ENCODE assay signal across 20 cellular contexts in the genomic region with DNA sequence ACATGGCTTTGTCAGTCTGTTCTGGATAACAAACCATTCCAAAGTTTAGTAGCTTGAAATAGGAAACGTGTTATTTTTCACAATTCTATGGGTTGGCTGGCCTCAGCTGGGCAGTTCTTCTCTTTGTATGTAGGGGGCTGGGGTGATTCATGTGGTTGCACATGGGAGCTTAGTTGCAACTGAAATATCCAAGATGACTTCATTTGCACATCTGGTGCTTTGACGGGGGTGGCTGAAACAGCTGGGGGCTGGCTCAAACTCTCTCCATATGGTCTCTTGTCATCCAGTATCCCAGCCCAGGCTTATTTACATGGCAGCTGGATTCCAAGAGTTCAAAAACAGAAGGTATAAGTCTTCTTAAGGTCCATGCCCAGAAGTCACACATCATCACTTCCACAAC. TPM values are rescaled to one million over a fixed set of nuclear protein-coding genes. Genes with fewer than 3 reads are reported as not detected.
A peak's percentile ranks its signal among the peaks of the same experiment; 100 is the strongest.
DNase-seq lines count a peak whose midpoint lies in the region; ATAC-seq and TF ChIP-seq lines count a peak whose summit lies in the region.
"Had no signal": no experiment of that assay in that cellular context is flagged by ENCODE, and none has a peak within 500 bp of the region (broad histone marks: within the 10 kb centered on the region; RNA-seq: fewer than 3 reads in every experiment).

No MANE protein-coding gene starts in this region.

- intact Hi-C loops in IMR-90 (cut with micrococcal nuclease) (no loop called here), left ventricle myocardium inferior (cut with micrococcal nuclease) (no loop called here), posterior vena cava (cut with DNase I) (no loop called here)
- intact Hi-C loops in activated T-helper 1 cell treated with anti-CD3 and anti-CD28 coated beads, Interleukin-12 subunit alpha, Interleukin-12 subunit beta, Interleukin-2, Interleukin-4 antibody, amounts not matched to agents 30 ng/mL and 10 ng/mL and 1 ng/mL, durations not matched to agents 14 hours and 24 hours and 36 hours (cut with micrococcal nuclease) = no loop called here

- dilution Hi-C loops in IMR-90 (cut with HindIII; ENCODE audit: low sequenced_read_pairs, unreplicated experiment) = no loop called here

- H3K56ac ChIP-seq in IMR-90 (ENCODE audit: extremely low read depth, insufficient read depth, low read length) = no peak overlapping the region

- H3K36me3 Mint-ChIP-seq in activated T-helper 1 cell treated with anti-CD3 and anti-CD28 coated beads, Interleukin-12 subunit alpha, Interleukin-12 subunit beta, Interleukin-2, Interleukin-4 antibody, amounts not matched to agents 30 ng/mL and 10 ng/mL and 1 ng/mL, durations not matched to agents 14 hours and 24 hours and 36 hours (ENCODE audit: low read depth) = no peaks in the 10 kb centered on the region

- TF ChIP-seq POLR2A in IMR-90 (IDR thresholded peaks at IDR 0.05; ENCODE audit: low read depth, low read length) = no peak

- H2AK5ac ChIP-seq in IMR-90 (ENCODE audit: low read depth, low read length) (no peak overlapping the region), trophoblast cell (ENCODE audit: low read length) (no peak overlapping the region)

- DNase-seq in IMR-90 = peak; percentile 68
- DNase-seq in brain microvascular endothelial cell = peak; percentile 13
- peak; percentile 40 for DNase-seq in left ventricle myocardium inferior
- DNase-seq in trophoblast cell = no peak
- DNase-seq in SW480 (ENCODE audit: low spot score) = no peak
- DNase-seq in posterior vena cava (ENCODE audit: low spot score) = no peak
- no peak for DNase-seq in activated T-helper 1 cell treated with anti-CD3 and anti-CD28 coated beads, Interleukin-12 subunit alpha, Interleukin-12 subunit beta, Interleukin-2, Interleukin-4 antibody, amounts not matched to agents 30 ng/mL and 10 ng/mL and 1 ng/mL, durations not matched to agents 14 hours and 24 hours and 36 hours (ENCODE audit: low spot score)
- DNase-seq: activated CD8-positive, alpha-beta T cell treated with anti-CD3 and anti-CD28 coated beads for 36 hours; activated naive CD8-positive, alpha-beta T cell treated with anti-CD3 and anti-CD28 coated beads, Interleukin-2, amount 50 U/mL, for 24 hours; activated T-cell treated with anti-CD3 and anti-CD28 coated beads, Interleukin-2, amount 50 U/mL, for 72 hours; AML-193; effector memory CD8-positive, alpha-beta T cell; foreskin melanocyte; GOT3; NCI-H1105; RPMI8226; T-helper 1 cell had no signal

- H3K4me3 Mint-ChIP-seq in activated T-helper 1 cell treated with anti-CD3 and anti-CD28 coated beads, Interleukin-12 subunit alpha, Interleukin-12 subunit beta, Interleukin-2, Interleukin-4 antibody, amounts not matched to agents 30 ng/mL and 10 ng/mL and 1 ng/mL, durations not matched to agents 14 hours and 24 hours and 36 hours = no peak overlapping the region
- H3K4me3 Mint-ChIP-seq: activated CD8-positive, alpha-beta T cell treated with anti-CD3 and anti-CD28 coated beads for 36 hours; activated naive CD8-positive, alpha-beta T cell treated with anti-CD3 and anti-CD28 coated beads, Interleukin-2, amount 50 U/mL, for 24 hours; activated T-cell treated with anti-CD3 and anti-CD28 coated beads, Interleukin-2, amount 50 U/mL, for 72 hours; effector memory CD8-positive, alpha-beta T cell had no signal

- TF ChIP-seq CTCF in IMR-90 (conservative IDR thresholded peaks at IDR 0.05; ENCODE audit: low read depth, low read length) (no peak), brain microvascular endothelial cell (IDR thresholded peaks at IDR 0.05; ENCODE audit: low read depth, low read length, missing control alignments) (peak; percentile 1), left ventricle myocardium inferior (IDR thresholded peaks at IDR 0.05; ENCODE audit: borderline replicate concordance) (no peak)

- H2BK5ac ChIP-seq in IMR-90 (ENCODE audit: low read depth, low read length, poor library complexity, severe bottlenecking) = no peak overlapping the region
- no peak overlapping the region for H2BK5ac ChIP-seq in trophoblast cell (ENCODE audit: low read depth, low read length, poor library complexity)

- H3K79me2 ChIP-seq in trophoblast cell (ENCODE audit: control insufficient read depth, insufficient read depth, low read length, poor library complexity) = no peaks in the 10 kb centered on the region

- peaks cover 9% of the 10 kb centered on the region for H3K27me3 Mint-ChIP-seq in activated T-helper 1 cell treated with anti-CD3 and anti-CD28 coated beads, Interleukin-12 subunit alpha, Interleukin-12 subunit beta, Interleukin-2, Interleukin-4 antibody, amounts not matched to agents 30 ng/mL and 10 ng/mL and 1 ng/mL, durations not matched to agents 14 hours and 24 hours and 36 hours (ENCODE audit: insufficient read depth)

- no peaks in the 10 kb centered on the region for H3K79me1 ChIP-seq in IMR-90 (ENCODE audit: low read depth in 1 of 2, low read length in 2 of 2)
- H3K79me1 ChIP-seq in trophoblast cell (ENCODE audit: low read length) = no peaks in the 10 kb centered on the region

- no peaks in the 10 kb centered on the region for H3K9me3 Mint-ChIP-seq in activated T-helper 1 cell treated with anti-CD3 and anti-CD28 coated beads, Interleukin-12 subunit alpha, Interleukin-12 subunit beta, Interleukin-2, Interleukin-4 antibody, amounts not matched to agents 30 ng/mL and 10 ng/mL and 1 ng/mL, durations not matched to agents 14 hours and 24 hours and 36 hours
- H3K9me3 Mint-ChIP-seq: activated CD8-positive, alpha-beta T cell treated with anti-CD3 and anti-CD28 coated beads for 36 hours; activated naive CD8-positive, alpha-beta T cell treated with anti-CD3 and anti-CD28 coated beads, Interleukin-2, amount 50 U/mL, for 24 hours; activated T-cell treated with anti-CD3 and anti-CD28 coated beads, Interleukin-2, amount 50 U/mL, for 72 hours; effector memory CD8-positive, alpha-beta T cell had no signal

- in situ Hi-C loops in IMR-90 (cut with MboI; ENCODE audit: low sequenced_read_pairs) (no loop called here), brain microvascular endothelial cell (cut with HindIII; ENCODE audit: low pct_ligation_motif_present, low sequenced_read_pairs) (no loop called here)

- H2BK120ac ChIP-seq in IMR-90 (ENCODE audit: low read depth, low read length) (no peak overlapping the region), trophoblast cell (ENCODE audit: insufficient read depth, low read length, poor library complexity) (no peak overlapping the region)

- no peak overlapping the region for H2BK12ac ChIP-seq in trophoblast cell (ENCODE audit: low read length)

- no peak overlapping the region for H3K4ac ChIP-seq in IMR-90 (ENCODE audit: low read depth, low read length)
- no peak overlapping the region for H3K4ac ChIP-seq in trophoblast cell (ENCODE audit: low read depth, low read length)

- no peak overlapping the region for H4K12ac ChIP-seq in trophoblast cell (ENCODE audit: low read depth, low read length)

- no peaks in the 10 kb centered on the region for H3K36me3 ChIP-seq in BLaER1 treated with 17β-estradiol and CSF1 and Interleukin-3, amounts not matched to agents 10 nM and 100 nM
- H3K36me3 ChIP-seq in IMR-90 (ENCODE audit: control insufficient read depth, insufficient read depth, low read length) = no peaks in the 10 kb centered on the region
- no peaks in the 10 kb centered on the region for H3K36me3 ChIP-seq in brain microvascular endothelial cell (replicated peaks)
- H3K36me3 ChIP-seq in left ventricle myocardium inferior = no peaks in the 10 kb centered on the region
- H3K36me3 ChIP-seq in trophoblast cell (ENCODE audit: control insufficient read depth in 1 of 2, insufficient read depth in 2 of 2, low read length in 2 of 2) = no peaks in the 10 kb centered on the region

- H4K8ac ChIP-seq in IMR-90 (ENCODE audit: low read depth in 2 of 2, low read length in 2 of 2) (no peak overlapping the region), trophoblast cell (ENCODE audit: low read depth, low read length) (no peak overlapping the region)

- H4K91ac ChIP-seq in IMR-90 (ENCODE audit: insufficient read depth, low read depth, low read length) (no peak overlapping the region), trophoblast cell (ENCODE audit: low read depth, low read length) (no peak overlapping the region)

- peak overlapping the region in 1 of 11 experiments; percentile 20; a peak in 1 of 22 replicates for H3K27ac ChIP-seq in BLaER1 treated with 17β-estradiol and CSF1 and Interleukin-3, amounts not matched to agents 10 nM and 100 nM
- H3K27ac ChIP-seq in IMR-90 (ENCODE audit: insufficient read depth, low read length) (no peak overlapping the region), brain microvascular endothelial cell (no peak overlapping the region), left ventricle myocardium inferior (replicated peaks) (peak overlapping the region; percentile 46), trophoblast cell (ENCODE audit: low read depth, low read length) (no peak overlapping the region)

- H3K27me3 ChIP-seq in BLaER1 treated with 17β-estradiol and CSF1 and Interleukin-3, amounts not matched to agents 10 nM and 100 nM = 0 out of 22 replicates have a peak, but pooled peaks cover 0 to 4% (median 0%) of the 10 kb centered on the region in 11 experiments
- H3K27me3 ChIP-seq in IMR-90 (ENCODE audit: control insufficient read depth, insufficient read depth, low read length) (peaks cover 2% of the 10 kb centered on the region), brain microvascular endothelial cell (replicated peaks) (no peaks in the 10 kb centered on the region), left ventricle myocardium inferior (ENCODE audit: low read depth) (no peaks in the 10 kb centered on the region), trophoblast cell (ENCODE audit: insufficient read depth, low read length) (no peaks in the 10 kb centered on the region)

- no peak overlapping the region for H2BK20ac ChIP-seq in IMR-90 (ENCODE audit: low read depth, low read length)

- CTCF ChIA-PET in IMR-90 (lab: Yijun Ruan, JAX) = interaction anchor here (0.8 kb wide), 1 partner anchor 183 kb away, joined by 3 read pairs; a partner anchor contains a TSS

- H3K9me1 ChIP-seq in IMR-90 (ENCODE audit: insufficient read depth, low read length) = no peaks in the 10 kb centered on the region

- H4K20me1 ChIP-seq in BLaER1 treated with 17β-estradiol and CSF1 and Interleukin-3, amounts not matched to agents 10 nM and 100 nM = no peaks in the 10 kb centered on the region
- no peaks in the 10 kb centered on the region for H4K20me1 ChIP-seq in IMR-90 (ENCODE audit: insufficient read depth, low read length)

- H2AFZ ChIP-seq in IMR-90 (replicated peaks; ENCODE audit: low read length, poor library complexity) = no peak overlapping the region
- no peak overlapping the region for H2AFZ ChIP-seq in trophoblast cell (ENCODE audit: insufficient read depth, low read length, poor library complexity)

- POLR2A ChIA-PET in IMR-90 (lab: Charles Lee; ENCODE audit: unreplicated experiment) = no interaction called here

- H3K23ac ChIP-seq in IMR-90 (ENCODE audit: low read depth, low read length) = no peak overlapping the region
- H3K23ac ChIP-seq in trophoblast cell (ENCODE audit: low read length) = no peak overlapping the region

- H3K9ac ChIP-seq in BLaER1 treated with 17β-estradiol and CSF1 and Interleukin-3, amounts not matched to agents 10 nM and 100 nM = no peak overlapping the region
- H3K9ac ChIP-seq in IMR-90 (ENCODE audit: low read depth, low read length) (no peak overlapping the region), trophoblast cell (ENCODE audit: low read length) (no peak overlapping the region)

- H3K18ac ChIP-seq in IMR-90 (ENCODE audit: low read depth, low read length) (no peak overlapping the region), trophoblast cell (ENCODE audit: low read length) (no peak overlapping the region)

- H2AK9ac ChIP-seq in IMR-90 (replicated peaks; ENCODE audit: low read depth, low read length, poor library complexity) = no peak overlapping the region

- ATAC-seq in IMR-90 (ENCODE audit: low read depth) = no peak
- ATAC-seq: activated CD8-positive, alpha-beta T cell treated with anti-CD3 and anti-CD28 coated beads for 36 hours; activated naive CD8-positive, alpha-beta T cell treated with anti-CD3 and anti-CD28 coated beads, Interleukin-2, amount 50 U/mL, for 24 hours; activated T-cell treated with anti-CD3 and anti-CD28 coated beads, Interleukin-2, amount 50 U/mL, for 72 hours; effector memory CD8-positive, alpha-beta T cell; K562; sciatic nerve had no signal

- no peak overlapping the region for H3K27ac Mint-ChIP-seq in activated T-helper 1 cell treated with anti-CD3 and anti-CD28 coated beads, Interleukin-12 subunit alpha, Interleukin-12 subunit beta, Interleukin-2, Interleukin-4 antibody, amounts not matched to agents 30 ng/mL and 10 ng/mL and 1 ng/mL, durations not matched to agents 14 hours and 24 hours and 36 hours
- H3K27ac Mint-ChIP-seq: activated CD8-positive, alpha-beta T cell treated with anti-CD3 and anti-CD28 coated beads for 36 hours; activated naive CD8-positive, alpha-beta T cell treated with anti-CD3 and anti-CD28 coated beads, Interleukin-2, amount 50 U/mL, for 24 hours; activated T-cell treated with anti-CD3 and anti-CD28 coated beads, Interleukin-2, amount 50 U/mL, for 72 hours; effector memory CD8-positive, alpha-beta T cell had no signal

- H3K14ac ChIP-seq in IMR-90 (replicated peaks; ENCODE audit: low read depth, low read length) (no peak overlapping the region), trophoblast cell (ENCODE audit: low read length) (no peak overlapping the region)

- H2BK15ac ChIP-seq in IMR-90 (ENCODE audit: low read depth, low read length) = no peak overlapping the region

- H4K5ac ChIP-seq in IMR-90 (ENCODE audit: low read depth, low read length) = no peak overlapping the region

- H3K4me3 ChIP-seq in BLaER1 treated with 17β-estradiol and CSF1 and Interleukin-3, amounts not matched to agents 10 nM and 100 nM = no peak overlapping the region
- no peak overlapping the region for H3K4me3 ChIP-seq in IMR-90 (ENCODE audit: insufficient read depth, low read depth, low read length)
- H3K4me3 ChIP-seq in brain microvascular endothelial cell (ENCODE audit: low read depth, low read length) = no peak overlapping the region
- H3K4me3 ChIP-seq in left ventricle myocardium inferior = no peak overlapping the region
- no peak overlapping the region for H3K4me3 ChIP-seq in trophoblast cell (ENCODE audit: low read depth, low read length)
- H3K4me3 ChIP-seq: K562 had no signal

- H3K9me3 ChIP-seq in BLaER1 treated with 17β-estradiol and CSF1 and Interleukin-3, amounts not matched to agents 10 nM and 100 nM (replicated peaks in 1 of 11) = 0 out of 22 replicates have a peak, but pooled peaks cover 0 to 4% (median 0%) of the 10 kb centered on the region in 11 experiments
- H3K9me3 ChIP-seq in IMR-90 (ENCODE audit: control insufficient read depth, insufficient read depth, low read length) (no peaks in the 10 kb centered on the region), left ventricle myocardium inferior (replicated peaks) (no peaks in the 10 kb centered on the region), trophoblast cell (ENCODE audit: insufficient read depth, low read depth, low read length) (peaks cover 2% of the 10 kb centered on the region)

- no peak for TF ChIP-seq RAD21 in IMR-90 (IDR thresholded peaks at IDR 0.05; ENCODE audit: low read length)

- peaks cover 2% of the 10 kb centered on the region for H3K4me1 Mint-ChIP-seq in activated T-helper 1 cell treated with anti-CD3 and anti-CD28 coated beads, Interleukin-12 subunit alpha, Interleukin-12 subunit beta, Interleukin-2, Interleukin-4 antibody, amounts not matched to agents 30 ng/mL and 10 ng/mL and 1 ng/mL, durations not matched to agents 14 hours and 24 hours and 36 hours (ENCODE audit: low read depth)

- peaks cover 12 to 28% (median 25%) of the 10 kb centered on the region in 10 experiments for H3K4me1 ChIP-seq in BLaER1 treated with 17β-estradiol and CSF1 and Interleukin-3, amounts not matched to agents 10 nM and 100 nM
- H3K4me1 ChIP-seq in IMR-90 (ENCODE audit: control insufficient read depth, insufficient read depth, low read length) = no peaks in the 10 kb centered on the region
- H3K4me1 ChIP-seq in left ventricle myocardium inferior = peaks cover 16% of the 10 kb centered on the region
- no peaks in the 10 kb centered on the region for H3K4me1 ChIP-seq in trophoblast cell (ENCODE audit: control insufficient read depth in 1 of 2, insufficient read depth in 2 of 2, low read length in 2 of 2)

- peak overlapping the region in 8 of 11 experiments; percentile 26 to 69 (median 46); a peak in 14 of 22 replicates for H3K4me2 ChIP-seq in BLaER1 treated with 17β-estradiol and CSF1 and Interleukin-3, amounts not matched to agents 10 nM and 100 nM
- H3K4me2 ChIP-seq in IMR-90 (ENCODE audit: low read depth, low read length) (no peak overlapping the region), trophoblast cell (ENCODE audit: low read length) (no peak overlapping the region)

- WGBS in IMR-90 (ENCODE audit: extremely low coverage in 2 of 2, insufficient read length in 1 of 2), 2 experiments = no CpG with 5 or more reads among the region's 2 CpGs
- no CpG with 5 or more reads among the region's 2 CpGs for WGBS in trophoblast cell (ENCODE audit: extremely low coverage, insufficient coverage, insufficient read length)

- BruUV-seq in IMR-90 (replicated peaks; lab: Mats Ljungman, UMichigan) = no TSS peak

RNA-seq across cellular contexts. Expression of a gene that starts 9.5 kb away (rescaled TPM):
- not detected in 2 replicates for total RNA-seq in IMR-90 (2012; rRNA removed)
- not detected in 2 replicates for polyA plus RNA-seq in IMR-90 (2012; rRNA removed)
- not detected in 2 replicates for polyA plus RNA-seq in IMR-90 (2012; cell fraction: cytosol; rRNA removed)
- polyA plus RNA-seq in IMR-90 (2012; cell fraction: nucleus; rRNA removed; ENCODE audit: low replicate concordance) = 0.05 TPM in 1 of 2 replicates, not detected in the other
- 1.6 TPM for total RNA-seq in left ventricle myocardium inferior
- polyA plus RNA-seq in trophoblast cell (2013) = 0.03 and 0.08 TPM in 2 replicates
- total RNA-seq in posterior vena cava = under 1 TPM in 1 of 2 donors, not detected in 1; 0.33 TPM
- not detected in 2 replicates for total RNA-seq in activated T-helper 1 cell treated with anti-CD3 and anti-CD28 coated beads, Interleukin-12 subunit alpha, Interleukin-12 subunit beta, Interleukin-2, Interleukin-4 antibody, amounts not matched to agents 30 ng/mL and 10 ng/mL and 1 ng/mL, durations not matched to agents 14 hours and 24 hours and 36 hours
- total RNA-seq: activated CD8-positive, alpha-beta T cell treated with anti-CD3 and anti-CD28 coated beads for 36 hours; activated T-cell treated with anti-CD3 and anti-CD28 coated beads, Interleukin-2, amount 50 U/mL, for 72 hours; K562 had no signal

RNA-seq across cellular contexts. Expression of a gene that starts 31.9 kb away (rescaled TPM):
- total RNA-seq in IMR-90 (2012; rRNA removed) = 6.8 and 8.9 TPM in 2 replicates
- polyA plus RNA-seq in IMR-90 (2012; rRNA removed) = 6.4 and 8.0 TPM in 2 replicates
- polyA plus RNA-seq in IMR-90 (2012; cell fraction: cytosol; rRNA removed) = 2.1 and 3.1 TPM in 2 replicates
- 0.92 and 7.8 TPM in 2 replicates for polyA plus RNA-seq in IMR-90 (2012; cell fraction: nucleus; rRNA removed; ENCODE audit: low replicate concordance)
- total RNA-seq in left ventricle myocardium inferior = 9.0 TPM
- 14.5 and 15.0 TPM in 2 replicates for polyA plus RNA-seq in trophoblast cell (2013)
- 1 to 10 TPM; 6.8 to 9.6 TPM for total RNA-seq in posterior vena cava
- 16.1 and 17.9 TPM in 2 replicates for total RNA-seq in activated T-helper 1 cell treated with anti-CD3 and anti-CD28 coated beads, Interleukin-12 subunit alpha, Interleukin-12 subunit beta, Interleukin-2, Interleukin-4 antibody, amounts not matched to agents 30 ng/mL and 10 ng/mL and 1 ng/mL, durations not matched to agents 14 hours and 24 hours and 36 hours

Comparison
In these comparisons a context has a peak if more than half of its experiments do, and no peak if none do; other contexts are left out.
1. H3K4me2 ChIP-seq: peak in BLaER1 treated with 17β-estradiol and CSF1 and Interleukin-3, amounts not matched to agents 10 nM and 100 nM (8 of 11); none in IMR-90 (single experiment) and trophoblast cell (single experiment).
2. DNase-seq: peak in IMR-90 (single experiment), brain microvascular endothelial cell (single experiment) and left ventricle myocardium inferior (single experiment); none in trophoblast cell (0 of 2), SW480 (single experiment), posterior vena cava (single experiment) and activated T-helper 1 cell treated with anti-CD3 and anti-CD28 coated beads, Interleukin-12 subunit alpha, Interleukin-12 subunit beta, Interleukin-2, Interleukin-4 antibody, amounts not matched to agents 30 ng/mL and 10 ng/mL and 1 ng/mL, durations not matched to agents 14 hours and 24 hours and 36 hours (single experiment).